9 cellular contexts compared by ENCODE assay signal in genomic region chr15:51229907-51230328, GRCh38.
DNase-seq lines count a peak whose midpoint lies in the region; ATAC-seq and TF ChIP-seq lines count a peak whose summit lies in the region.
"Had no signal": no experiment of that assay in that cellular context is flagged by ENCODE, and none has a peak within 500 bp of the region (broad histone marks: within the 10 kb centered on the region; RNA-seq: fewer than 3 reads in every experiment).

No MANE protein-coding gene starts in this region.

- no peaks in the 10 kb centered on the region for H3K36me3 Mint-ChIP-seq in type B pancreatic cell
- H3K36me3 Mint-ChIP-seq in CD4-positive, alpha-beta T cell (ENCODE audit: low read depth) = no peaks in the 10 kb centered on the region

- no peaks in the 10 kb centered on the region for H3K9me3 Mint-ChIP-seq in type B pancreatic cell
- no peaks in the 10 kb centered on the region for H3K9me3 Mint-ChIP-seq in CD4-positive, alpha-beta T cell

- DNase-seq in NCI-H82 (lab: John Stamatoyannopoulos, UW) = peak; percentile 65
- DNase-seq in NCI-H82 treated with DMSO at 0.1 percent for 48 hours (lab: John Stamatoyannopoulos, UW; ENCODE audit: unreplicated experiment) = no peak
- DNase-seq in RPMI8226 = peak; percentile 50
- peak; percentile 72 for DNase-seq in globus pallidus (ENCODE audit: low spot score)
- no peak for DNase-seq in type B pancreatic cell (ENCODE audit: extremely low spot score, unreplicated experiment)
- DNase-seq in activated T-cell treated with anti-CD3 and anti-CD28 coated beads, Interleukin-2, amount 50 U/mL, for 1 hour = no peak
- no peak for DNase-seq in CD4-positive, alpha-beta T cell

- no peaks in the 10 kb centered on the region for H3K4me1 Mint-ChIP-seq in type B pancreatic cell (ENCODE audit: unreplicated experiment)
- no peaks in the 10 kb centered on the region for H3K4me1 Mint-ChIP-seq in CD4-positive, alpha-beta T cell (ENCODE audit: low read depth)

- no peak overlapping the region for H3K4me3 Mint-ChIP-seq in type B pancreatic cell
- H3K4me3 Mint-ChIP-seq in CD4-positive, alpha-beta T cell = no peak overlapping the region

- POLR2A ChIA-PET in CD4-positive, alpha-beta T cell (lab: Charles Lee) = no interaction called here

- no peak for ATAC-seq in CD4-positive, alpha-beta T cell (ENCODE audit: poor library complexity)
- no peak for ATAC-seq in GM18858 (IDR thresholded peaks at IDR 0.05; ENCODE audit: unreplicated experiment)

- no peaks in the 10 kb centered on the region for H3K9me3 ChIP-seq in CD4-positive, alpha-beta T cell (ENCODE audit: control insufficient read depth, low read length)
- H3K9me3 ChIP-seq: SJSA1 had no signal

- intact Hi-C loops in CD4-positive, alpha-beta T cell (cut with DNase I, micrococcal nuclease) = no loop called here

- CTCF ChIA-PET in CD4-positive, alpha-beta T cell (lab: Charles Lee) = no interaction called here

- peaks cover 4% of the 10 kb centered on the region for H3K27me3 ChIP-seq in CD4-positive, alpha-beta T cell (ENCODE audit: control insufficient read depth, insufficient read depth, low read length)
- H3K27me3 ChIP-seq: SJSA1 had no signal

- H3K27me3 Mint-ChIP-seq in type B pancreatic cell = peaks cover 6% of the 10 kb centered on the region
- H3K27me3 Mint-ChIP-seq in CD4-positive, alpha-beta T cell = peaks cover 18% of the 10 kb centered on the region

- H3K27ac Mint-ChIP-seq in type B pancreatic cell = no peak overlapping the region
- H3K27ac Mint-ChIP-seq in CD4-positive, alpha-beta T cell = no peak overlapping the region

- no peak overlapping the region for H3K27ac ChIP-seq in CD4-positive, alpha-beta T cell (ENCODE audit: low read depth, low read length)
- H3K27ac ChIP-seq: SJSA1 had no signal

- peak; percentile 65 for TF ChIP-seq CTCF in type B pancreatic cell (conservative IDR thresholded peaks at IDR 0.05)
- TF ChIP-seq CTCF in CD4-positive, alpha-beta T cell (IDR thresholded peaks at IDR 0.05) = no peak

Comparison
In these comparisons a context has a peak if more than half of its experiments do, and no peak if none do; other contexts are left out.
1. DNase-seq: peak in NCI-H82 (single experiment), RPMI8226 (single experiment) and globus pallidus (single experiment); none in NCI-H82 treated with DMSO at 0.1 percent for 48 hours (single experiment), type B pancreatic cell (single experiment), activated T-cell treated with anti-CD3 and anti-CD28 coated beads, Interleukin-2, amount 50 U/mL, for 1 hour (single experiment) and CD4-positive, alpha-beta T cell (0 of 10).